In the genomic region with DNA sequence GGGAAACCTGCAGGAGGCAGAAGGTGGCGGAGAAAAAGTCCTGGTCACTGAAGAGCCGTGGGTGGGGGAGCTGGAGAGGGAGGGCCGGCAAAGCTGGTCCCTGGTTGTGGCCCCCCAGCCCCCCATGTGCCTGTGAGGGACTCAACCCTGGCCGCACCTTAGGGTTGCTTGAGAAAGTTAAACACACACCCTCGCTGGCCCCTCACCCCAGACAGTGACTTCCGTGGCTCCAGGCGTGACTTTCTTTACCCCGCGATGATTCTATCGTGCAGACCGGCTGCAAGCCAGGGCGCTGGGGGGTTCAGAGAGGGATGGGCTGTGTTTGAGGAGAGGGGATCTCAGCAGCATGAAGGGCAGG, we compare ENCODE assay signal across 20 cellular contexts.
DNase-seq lines count a peak whose midpoint lies in the region; ATAC-seq, FAIRE-seq and TF ChIP-seq lines count a peak whose summit lies in the region.
"Had no signal": no experiment of that assay in that cellular context is flagged by ENCODE, and none has a peak within 500 bp of the region (broad histone marks: within the 10 kb centered on the region; RNA-seq: fewer than 3 reads in every experiment).

No MANE protein-coding gene starts in this region.

- H3K27me3 Mint-ChIP-seq in neural crest cell (ENCODE audit: low read depth) = no peaks in the 10 kb centered on the region
- H3K27me3 Mint-ChIP-seq: B cell had no signal

- POLR2A ChIA-PET in GM10248 (lab: Yijun Ruan, JAX) = no interaction called here

- no peaks in the 10 kb centered on the region for H3K36me3 Mint-ChIP-seq in neural crest cell (ENCODE audit: low read depth)
- H3K36me3 Mint-ChIP-seq: CD4-positive, CD25-positive, alpha-beta regulatory T cell; CD8-positive, alpha-beta T cell had no signal

- H3K4me1 Mint-ChIP-seq in neural crest cell = peaks cover 23% of the 10 kb centered on the region
- H3K4me1 Mint-ChIP-seq: B cell; CD4-positive, CD25-positive, alpha-beta regulatory T cell had no signal

- no peak for TF ChIP-seq CTCF in neural crest cell (conservative IDR thresholded peaks at IDR 0.05)
- no peak for TF ChIP-seq CTCF in GM10248 (IDR thresholded peaks at IDR 0.05; ENCODE audit: control extremely low read depth, extremely low read depth, low read depth, missing control alignments)

- ATAC-seq in left ventricle myocardium superior = no peak
- ATAC-seq in sciatic nerve = peak; percentile 30
- ATAC-seq in GM18517 (IDR thresholded peaks at IDR 0.05; ENCODE audit: unreplicated experiment) = no peak
- ATAC-seq: CD8-positive, alpha-beta T cell; GM12878 had no signal

- peak overlapping the region; percentile 50 for H3K27ac Mint-ChIP-seq in neural crest cell (ENCODE audit: unreplicated experiment)
- H3K27ac Mint-ChIP-seq: B cell; CD4-positive, CD25-positive, alpha-beta regulatory T cell; CD8-positive, alpha-beta T cell had no signal

- DNase-seq in cardiac septum (ENCODE audit: low spot score) (peak; percentile 41), left ventricle myocardium superior (no peak), neural crest cell (ENCODE audit: low read depth, low spot score) (no peak), sciatic nerve (ENCODE audit: low spot score) (peak; percentile 48), urothelium cell line (ENCODE audit: low spot score) (no peak), GM10248 (ENCODE audit: extremely low spot score) (no peak)
- DNase-seq in activated effector memory CD4-positive, alpha-beta T cell treated with anti-CD3 and anti-CD28 coated beads, Interleukin-2, amount 50 U/mL, for 16 hours = no peak
- DNase-seq: Caco-2; CD4-positive, CD25-positive, alpha-beta regulatory T cell; CD8-positive, alpha-beta T cell; DMS153; DND-41; GOT3; HCEC 1CT had no signal

- H3K9me3 Mint-ChIP-seq in neural crest cell = no peaks in the 10 kb centered on the region
- H3K9me3 Mint-ChIP-seq: CD8-positive, alpha-beta T cell had no signal

- intact Hi-C loops in cardiac septum (cut with DNase I) = no loop called here
- intact Hi-C loops in left ventricle myocardium superior (cut with micrococcal nuclease) = no loop called here
- intact Hi-C loops in sciatic nerve (cut with DNase I) = no loop called here

- CTCF ChIA-PET in GM10248 (lab: Yijun Ruan, JAX) = no interaction called here

- FAIRE-seq in urothelium cell line (lab: Jason Lieb, UNC) = peak; percentile 37
- FAIRE-seq: A204.1, G401.6, GM12878, H54 had no signal

- no peak overlapping the region for H3K4me3 Mint-ChIP-seq in neural crest cell
- H3K4me3 Mint-ChIP-seq: B cell; CD4-positive, CD25-positive, alpha-beta regulatory T cell; CD8-positive, alpha-beta T cell had no signal

Comparison
In these comparisons a context has a peak if more than half of its experiments do, and no peak if none do; other contexts are left out.
1. DNase-seq: peak in cardiac septum (single experiment) and sciatic nerve (single experiment); none in left ventricle myocardium superior (single experiment), neural crest cell (single experiment), urothelium cell line (single experiment), activated effector memory CD4-positive, alpha-beta T cell treated with anti-CD3 and anti-CD28 coated beads, Interleukin-2, amount 50 U/mL, for 16 hours (single experiment) and GM10248 (single experiment).